ENCODE assay signal across 18 cellular contexts in the genomic region with DNA sequence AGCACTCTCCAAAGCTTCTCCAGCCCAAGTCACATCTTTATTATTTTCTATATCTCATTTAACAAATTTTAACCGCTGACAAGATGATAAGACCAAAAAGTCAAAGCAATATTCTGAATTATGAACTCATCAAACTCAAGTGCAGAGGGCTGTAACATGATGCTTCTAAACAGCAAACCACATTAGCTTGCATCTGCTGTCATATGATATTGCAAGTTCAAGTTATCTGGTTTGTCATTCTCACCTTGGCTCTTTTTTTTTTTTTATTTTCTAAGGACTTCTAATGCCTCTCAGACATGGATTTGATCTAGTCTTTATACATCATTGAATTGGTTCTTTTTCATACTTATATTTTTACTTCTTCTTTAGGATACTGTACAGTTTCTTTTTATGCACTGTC.
DNase-seq lines count a peak whose midpoint lies in the region; TF ChIP-seq lines count a peak whose summit lies in the region.
"Had no signal": no experiment of that assay in that cellular context is flagged by ENCODE, and none has a peak within 500 bp of the region (broad histone marks: within the 10 kb centered on the region; RNA-seq: fewer than 3 reads in every experiment).

No MANE protein-coding gene starts in this region.

- H3K4me1 ChIP-seq in uterus: no peaks in the 10 kb centered on the region

- H3K4me3 ChIP-seq in uterus: no peak overlapping the region
- H3K4me3 ChIP-seq in brain microvascular endothelial cell (ENCODE audit: low read depth, low read length): no peak overlapping the region

- H3K9me3 ChIP-seq in uterus: no peaks in the 10 kb centered on the region

- intact Hi-C loops in uterus (cut with DNase I; ENCODE audit: low total_unique reads): no loop called here

- in situ Hi-C loops in brain microvascular endothelial cell (cut with HindIII; ENCODE audit: low pct_ligation_motif_present, low sequenced_read_pairs): no loop called here

- TF ChIP-seq POLR2A in uterus (IDR thresholded peaks at IDR 0.05): no peak

- H3K27ac ChIP-seq in uterus (no peak overlapping the region), brain microvascular endothelial cell (no peak overlapping the region)

- DNase-seq in NCI-H524 (lab: John Stamatoyannopoulos, UW) (peak; percentile 1 to 34), NCI-H524 treated with DMSO at 0.1 percent for 48 hours (lab: John Stamatoyannopoulos, UW) (no peak), NCI-H1105 (lab: John Stamatoyannopoulos, UW) (peak; percentile 3), NCI-H2171 treated with DMSO at 0.1 percent for 48 hours (lab: John Stamatoyannopoulos, UW) (peak; percentile 76), myocyte (ENCODE audit: low read depth) (peak; percentile 80), AG08395 (ENCODE audit: low spot score) (no peak), uterus (no peak), brain microvascular endothelial cell (no peak)
- DNase-seq: C1 segment of cervical spinal cord; GDM1; HFFc6; KBM-7; NCI-H1417 treated with DMSO at 0.1 percent for 48 hours; NCI-H187 treated with DMSO at 0.1 percent for 48 hours; NCI-H226; NCI-H69; NK-92 treated with Interleukin-12 subunit alpha and Interleukin-12 subunit beta, amount 100 ng/mL, for 24 hours; T-helper 1 cell had no signal

- no peak for TF ChIP-seq CTCF in uterus (IDR thresholded peaks at IDR 0.05)
- no peak for TF ChIP-seq CTCF in brain microvascular endothelial cell (IDR thresholded peaks at IDR 0.05; ENCODE audit: low read depth, low read length, missing control alignments)

- H3K27me3 ChIP-seq in uterus (no peaks in the 10 kb centered on the region), brain microvascular endothelial cell (replicated peaks) (no peaks in the 10 kb centered on the region)

- H3K36me3 ChIP-seq in uterus: no peaks in the 10 kb centered on the region
- no peaks in the 10 kb centered on the region for H3K36me3 ChIP-seq in brain microvascular endothelial cell (replicated peaks)

Comparison
In these comparisons a context has a peak if more than half of its experiments do, and no peak if none do; other contexts are left out.
1. DNase-seq: peak in NCI-H524 (2 of 2), NCI-H1105 (single experiment), NCI-H2171 treated with DMSO at 0.1 percent for 48 hours (single experiment) and myocyte (single experiment); none in NCI-H524 treated with DMSO at 0.1 percent for 48 hours (single experiment), AG08395 (single experiment), uterus (0 of 2) and brain microvascular endothelial cell (single experiment).